Comparison of ENCODE assay signal across 1 cellular context in the genomic region with DNA sequence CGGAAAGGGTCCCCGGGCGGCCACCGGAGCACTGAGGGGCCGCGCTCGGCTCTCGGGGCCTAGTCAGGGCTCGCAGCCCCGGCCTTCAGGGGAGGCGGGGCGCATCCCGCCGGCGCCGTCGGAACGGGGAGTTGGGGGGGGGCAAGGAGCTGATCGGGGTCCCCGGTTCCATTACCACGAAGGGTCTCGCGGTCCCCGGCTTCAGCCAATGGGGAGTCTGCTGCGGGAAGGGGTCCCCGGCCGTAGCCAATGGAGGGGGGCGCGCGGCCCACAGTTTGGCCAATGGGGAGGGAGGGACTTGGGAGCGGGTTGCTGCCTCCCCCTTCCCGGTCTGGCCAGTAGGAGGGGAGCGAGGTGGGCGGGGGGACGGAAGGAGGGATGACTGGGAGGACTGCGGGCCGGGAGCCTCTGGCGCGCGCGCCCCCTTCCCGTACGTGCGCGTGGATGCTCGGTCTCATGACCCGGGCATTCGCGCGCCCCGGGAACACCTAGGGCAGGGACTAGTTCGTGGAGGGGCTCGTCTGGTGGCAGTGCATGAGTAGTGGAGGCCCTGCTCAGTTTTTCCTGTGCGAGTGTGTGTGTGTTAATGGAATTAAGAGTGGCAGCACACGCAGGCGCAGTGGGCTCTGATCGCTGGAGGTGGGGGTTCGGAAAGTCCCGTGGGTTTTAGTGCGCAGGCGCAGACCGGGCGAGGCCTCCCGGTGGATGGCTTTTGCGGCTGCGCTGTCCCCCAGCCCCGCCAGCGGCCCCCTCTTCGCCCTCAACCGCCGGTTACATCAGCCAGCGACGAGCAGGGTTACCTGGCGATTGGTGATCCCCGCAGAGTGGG.
TF ChIP-seq lines count a peak whose summit lies in the region.

No MANE protein-coding gene starts in this region.

TF ChIP-seq in HepG2, 621 proteins besides CTCF, POLR2A, EP300 and RAD21 (continued from another document and continues in another):
- TF ChIP-seq, protein P1, sequence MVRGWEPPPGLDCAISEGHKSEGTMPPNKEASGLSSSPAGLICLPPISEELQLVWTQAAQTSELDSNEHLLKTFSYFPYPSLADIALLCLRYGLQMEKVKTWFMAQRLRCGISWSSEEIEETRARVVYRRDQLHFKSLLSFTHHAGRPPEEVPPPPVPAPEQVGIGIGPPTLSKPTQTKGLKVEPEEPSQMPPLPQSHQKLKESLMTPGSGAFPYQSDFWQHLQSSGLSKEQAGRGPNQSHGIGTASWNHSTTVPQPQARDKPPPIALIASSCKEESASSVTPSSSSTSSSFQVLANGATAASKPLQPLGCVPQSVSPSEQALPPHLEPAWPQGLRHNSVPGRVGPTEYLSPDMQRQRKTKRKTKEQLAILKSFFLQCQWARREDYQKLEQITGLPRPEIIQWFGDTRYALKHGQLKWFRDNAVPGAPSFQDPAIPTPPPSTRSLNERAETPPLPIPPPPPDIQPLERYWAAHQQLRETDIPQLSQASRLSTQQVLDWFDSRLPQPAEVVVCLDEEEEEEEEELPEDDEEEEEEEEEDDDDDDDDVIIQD (CRISPR knock-in tag; IDR thresholded peaks at IDR 0.05; ENCODE audit: low read depth), result no peak; the same call in 1 of the 2 replicates
- TF ChIP-seq, protein P2, sequence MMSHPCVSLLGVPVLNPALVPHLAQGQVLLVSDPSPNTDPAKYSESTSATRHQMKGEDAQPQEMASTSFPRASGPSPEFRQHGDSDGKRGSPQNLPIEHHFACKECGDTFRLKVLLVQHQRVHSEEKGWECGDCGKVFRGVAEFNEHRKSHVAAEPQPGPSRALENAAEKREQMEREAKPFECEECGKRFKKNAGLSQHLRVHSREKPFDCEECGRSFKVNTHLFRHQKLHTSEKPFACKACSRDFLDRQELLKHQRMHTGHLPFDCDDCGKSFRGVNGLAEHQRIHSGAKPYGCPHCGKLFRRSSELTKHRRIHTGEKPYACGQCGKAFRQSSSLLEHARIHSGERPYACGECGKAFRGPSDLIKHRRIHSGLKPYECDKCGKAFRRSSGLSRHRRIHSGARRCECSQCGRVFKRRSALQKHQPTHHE (CRISPR knock-in tag; IDR thresholded peaks at IDR 0.05; ENCODE audit: borderline replicate concordance), result peak; percentile 67; the same call in 1 of the 2 replicates
- TF ChIP-seq ZNF777 (CRISPR knock-in tag; IDR thresholded peaks at IDR 0.05), result peak; percentile 11; the same call in 1 of the 2 replicates
- peak; percentile 60; the same call in 1 of the 2 replicates for TF ChIP-seq ZZZ3 (CRISPR knock-in tag; IDR thresholded peaks at IDR 0.05; ENCODE audit: borderline replicate concordance)
- TF ChIP-seq, protein P3, sequence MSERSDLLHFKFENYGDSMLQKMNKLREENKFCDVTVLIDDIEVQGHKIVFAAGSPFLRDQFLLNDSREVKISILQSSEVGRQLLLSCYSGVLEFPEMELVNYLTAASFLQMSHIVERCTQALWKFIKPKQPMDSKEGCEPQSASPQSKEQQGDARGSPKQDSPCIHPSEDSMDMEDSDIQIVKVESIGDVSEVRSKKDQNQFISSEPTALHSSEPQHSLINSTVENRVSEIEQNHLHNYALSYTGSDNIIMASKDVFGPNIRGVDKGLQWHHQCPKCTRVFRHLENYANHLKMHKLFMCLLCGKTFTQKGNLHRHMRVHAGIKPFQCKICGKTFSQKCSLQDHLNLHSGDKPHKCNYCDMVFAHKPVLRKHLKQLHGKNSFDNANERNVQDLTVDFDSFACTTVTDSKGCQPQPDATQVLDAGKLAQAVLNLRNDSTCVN (CRISPR knock-in tag; IDR thresholded peaks at IDR 0.05; ENCODE audit: borderline replicate concordance), result peak; percentile 82; the same call in 1 of the 2 replicates
- TF ChIP-seq, protein P4, sequence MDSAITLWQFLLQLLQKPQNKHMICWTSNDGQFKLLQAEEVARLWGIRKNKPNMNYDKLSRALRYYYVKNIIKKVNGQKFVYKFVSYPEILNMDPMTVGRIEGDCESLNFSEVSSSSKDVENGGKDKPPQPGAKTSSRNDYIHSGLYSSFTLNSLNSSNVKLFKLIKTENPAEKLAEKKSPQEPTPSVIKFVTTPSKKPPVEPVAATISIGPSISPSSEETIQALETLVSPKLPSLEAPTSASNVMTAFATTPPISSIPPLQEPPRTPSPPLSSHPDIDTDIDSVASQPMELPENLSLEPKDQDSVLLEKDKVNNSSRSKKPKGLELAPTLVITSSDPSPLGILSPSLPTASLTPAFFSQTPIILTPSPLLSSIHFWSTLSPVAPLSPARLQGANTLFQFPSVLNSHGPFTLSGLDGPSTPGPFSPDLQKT (CRISPR knock-in tag; IDR thresholded peaks at IDR 0.05; ENCODE audit: borderline replicate concordance), result no peak
- no peak; the same call in 1 of the 2 replicates for TF ChIP-seq MEIS2 (CRISPR knock-in tag; IDR thresholded peaks at IDR 0.05)
- TF ChIP-seq SMAD1 (CRISPR knock-in tag; IDR thresholded peaks at IDR 0.05; ENCODE audit: borderline replicate concordance, low read depth), result peak; percentile 92; the same call in 1 of the 2 replicates
- no peak for TF ChIP-seq CAMTA2 (CRISPR knock-in tag; IDR thresholded peaks at IDR 0.05; ENCODE audit: borderline replicate concordance)
- TF ChIP-seq, protein P5, sequence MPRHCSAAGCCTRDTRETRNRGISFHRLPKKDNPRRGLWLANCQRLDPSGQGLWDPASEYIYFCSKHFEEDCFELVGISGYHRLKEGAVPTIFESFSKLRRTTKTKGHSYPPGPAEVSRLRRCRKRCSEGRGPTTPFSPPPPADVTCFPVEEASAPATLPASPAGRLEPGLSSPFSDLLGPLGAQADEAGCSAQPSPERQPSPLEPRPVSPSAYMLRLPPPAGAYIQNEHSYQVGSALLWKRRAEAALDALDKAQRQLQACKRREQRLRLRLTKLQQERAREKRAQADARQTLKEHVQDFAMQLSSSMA (CRISPR knock-in tag; IDR thresholded peaks at IDR 0.05), result 0 out of 2 replicates have a peak, but pooled peaks have one; percentile 16
- TF ChIP-seq ZNF264 (CRISPR knock-in tag; IDR thresholded peaks at IDR 0.05), result no peak
- no peak for TF ChIP-seq SIX4 (CRISPR knock-in tag; IDR thresholded peaks at IDR 0.05)
- TF ChIP-seq, protein P6, sequence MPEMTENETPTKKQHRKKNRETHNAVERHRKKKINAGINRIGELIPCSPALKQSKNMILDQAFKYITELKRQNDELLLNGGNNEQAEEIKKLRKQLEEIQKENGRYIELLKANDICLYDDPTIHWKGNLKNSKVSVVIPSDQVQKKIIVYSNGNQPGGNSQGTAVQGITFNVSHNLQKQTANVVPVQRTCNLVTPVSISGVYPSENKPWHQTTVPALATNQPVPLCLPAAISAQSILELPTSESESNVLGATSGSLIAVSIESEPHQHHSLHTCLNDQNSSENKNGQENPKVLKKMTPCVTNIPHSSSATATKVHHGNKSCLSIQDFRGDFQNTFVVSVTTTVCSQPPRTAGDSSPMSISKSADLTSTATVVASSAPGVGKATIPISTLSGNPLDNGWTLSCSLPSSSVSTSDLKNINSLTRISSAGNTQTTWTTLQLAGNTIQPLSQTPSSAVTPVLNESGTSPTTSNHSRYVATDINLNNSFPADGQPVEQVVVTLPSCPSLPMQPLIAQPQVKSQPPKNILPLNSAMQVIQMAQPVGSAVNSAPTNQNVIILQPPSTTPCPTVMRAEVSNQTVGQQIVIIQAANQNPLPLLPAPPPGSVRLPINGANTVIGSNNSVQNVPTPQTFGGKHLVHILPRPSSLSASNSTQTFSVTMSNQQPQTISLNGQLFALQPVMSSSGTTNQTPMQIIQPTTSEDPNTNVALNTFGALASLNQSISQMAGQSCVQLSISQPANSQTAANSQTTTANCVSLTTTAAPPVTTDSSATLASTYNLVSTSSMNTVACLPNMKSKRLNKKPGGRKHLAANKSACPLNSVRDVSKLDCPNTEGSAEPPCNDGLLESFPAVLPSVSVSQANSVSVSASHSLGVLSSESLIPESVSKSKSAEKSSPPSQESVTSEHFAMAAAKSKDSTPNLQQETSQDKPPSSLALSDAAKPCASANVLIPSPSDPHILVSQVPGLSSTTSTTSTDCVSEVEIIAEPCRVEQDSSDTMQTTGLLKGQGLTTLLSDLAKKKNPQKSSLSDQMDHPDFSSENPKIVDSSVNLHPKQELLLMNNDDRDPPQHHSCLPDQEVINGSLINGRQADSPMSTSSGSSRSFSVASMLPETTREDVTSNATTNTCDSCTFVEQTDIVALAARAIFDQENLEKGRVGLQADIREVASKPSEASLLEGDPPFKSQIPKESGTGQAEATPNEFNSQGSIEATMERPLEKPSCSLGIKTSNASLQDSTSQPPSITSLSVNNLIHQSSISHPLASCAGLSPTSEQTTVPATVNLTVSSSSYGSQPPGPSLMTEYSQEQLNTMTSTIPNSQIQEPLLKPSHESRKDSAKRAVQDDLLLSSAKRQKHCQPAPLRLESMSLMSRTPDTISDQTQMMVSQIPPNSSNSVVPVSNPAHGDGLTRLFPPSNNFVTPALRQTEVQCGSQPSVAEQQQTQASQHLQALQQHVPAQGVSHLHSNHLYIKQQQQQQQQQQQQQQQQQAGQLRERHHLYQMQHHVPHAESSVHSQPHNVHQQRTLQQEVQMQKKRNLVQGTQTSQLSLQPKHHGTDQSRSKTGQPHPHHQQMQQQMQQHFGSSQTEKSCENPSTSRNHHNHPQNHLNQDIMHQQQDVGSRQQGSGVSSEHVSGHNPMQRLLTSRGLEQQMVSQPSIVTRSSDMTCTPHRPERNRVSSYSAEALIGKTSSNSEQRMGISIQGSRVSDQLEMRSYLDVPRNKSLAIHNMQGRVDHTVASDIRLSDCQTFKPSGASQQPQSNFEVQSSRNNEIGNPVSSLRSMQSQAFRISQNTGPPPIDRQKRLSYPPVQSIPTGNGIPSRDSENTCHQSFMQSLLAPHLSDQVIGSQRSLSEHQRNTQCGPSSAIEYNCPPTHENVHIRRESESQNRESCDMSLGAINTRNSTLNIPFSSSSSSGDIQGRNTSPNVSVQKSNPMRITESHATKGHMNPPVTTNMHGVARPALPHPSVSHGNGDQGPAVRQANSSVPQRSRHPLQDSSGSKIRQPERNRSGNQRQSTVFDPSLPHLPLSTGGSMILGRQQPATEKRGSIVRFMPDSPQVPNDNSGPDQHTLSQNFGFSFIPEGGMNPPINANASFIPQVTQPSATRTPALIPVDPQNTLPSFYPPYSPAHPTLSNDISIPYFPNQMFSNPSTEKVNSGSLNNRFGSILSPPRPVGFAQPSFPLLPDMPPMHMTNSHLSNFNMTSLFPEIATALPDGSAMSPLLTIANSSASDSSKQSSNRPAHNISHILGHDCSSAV (CRISPR knock-in tag; IDR thresholded peaks at IDR 0.05; ENCODE audit: borderline replicate concordance), result no peak
- 0 out of 2 replicates have a peak, but pooled peaks have one; percentile 33 for TF ChIP-seq ZNF775 (CRISPR knock-in tag; IDR thresholded peaks at IDR 0.05; ENCODE audit: borderline replicate concordance)
- peak; percentile 83; the same call in 1 of the 2 replicates for TF ChIP-seq NRL (CRISPR knock-in tag; IDR thresholded peaks at IDR 0.05; ENCODE audit: borderline replicate concordance)
- TF ChIP-seq XBP1 (CRISPR knock-in tag; IDR thresholded peaks at IDR 0.05), result 0 out of 2 replicates have a peak, but pooled peaks have one; percentile 50
- peak; percentile 15; the same call in 1 of the 2 replicates for TF ChIP-seq CHD4 (IDR thresholded peaks at IDR 0.05; ENCODE audit: borderline replicate concordance, low read length)
- TF ChIP-seq, protein P7, sequence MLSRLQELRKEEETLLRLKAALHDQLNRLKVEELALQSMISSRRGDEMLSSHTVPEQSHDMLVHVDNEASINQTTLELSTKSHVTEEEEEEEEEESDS (CRISPR knock-in tag; IDR thresholded peaks at IDR 0.05; ENCODE audit: borderline replicate concordance), result no peak
- no peak; the same call in 1 of the 2 replicates for TF ChIP-seq ZNF879 (CRISPR knock-in tag; IDR thresholded peaks at IDR 0.05)
- peak; percentile 66; the same call in 1 of the 2 replicates for TF ChIP-seq ZFAT (CRISPR knock-in tag; conservative IDR thresholded peaks at IDR 0.05)
- TF ChIP-seq TGIF2 (CRISPR knock-in tag; IDR thresholded peaks at IDR 0.05), result 0 out of 2 replicates have a peak, but pooled peaks have one; percentile 8
- TF ChIP-seq, protein P8, sequence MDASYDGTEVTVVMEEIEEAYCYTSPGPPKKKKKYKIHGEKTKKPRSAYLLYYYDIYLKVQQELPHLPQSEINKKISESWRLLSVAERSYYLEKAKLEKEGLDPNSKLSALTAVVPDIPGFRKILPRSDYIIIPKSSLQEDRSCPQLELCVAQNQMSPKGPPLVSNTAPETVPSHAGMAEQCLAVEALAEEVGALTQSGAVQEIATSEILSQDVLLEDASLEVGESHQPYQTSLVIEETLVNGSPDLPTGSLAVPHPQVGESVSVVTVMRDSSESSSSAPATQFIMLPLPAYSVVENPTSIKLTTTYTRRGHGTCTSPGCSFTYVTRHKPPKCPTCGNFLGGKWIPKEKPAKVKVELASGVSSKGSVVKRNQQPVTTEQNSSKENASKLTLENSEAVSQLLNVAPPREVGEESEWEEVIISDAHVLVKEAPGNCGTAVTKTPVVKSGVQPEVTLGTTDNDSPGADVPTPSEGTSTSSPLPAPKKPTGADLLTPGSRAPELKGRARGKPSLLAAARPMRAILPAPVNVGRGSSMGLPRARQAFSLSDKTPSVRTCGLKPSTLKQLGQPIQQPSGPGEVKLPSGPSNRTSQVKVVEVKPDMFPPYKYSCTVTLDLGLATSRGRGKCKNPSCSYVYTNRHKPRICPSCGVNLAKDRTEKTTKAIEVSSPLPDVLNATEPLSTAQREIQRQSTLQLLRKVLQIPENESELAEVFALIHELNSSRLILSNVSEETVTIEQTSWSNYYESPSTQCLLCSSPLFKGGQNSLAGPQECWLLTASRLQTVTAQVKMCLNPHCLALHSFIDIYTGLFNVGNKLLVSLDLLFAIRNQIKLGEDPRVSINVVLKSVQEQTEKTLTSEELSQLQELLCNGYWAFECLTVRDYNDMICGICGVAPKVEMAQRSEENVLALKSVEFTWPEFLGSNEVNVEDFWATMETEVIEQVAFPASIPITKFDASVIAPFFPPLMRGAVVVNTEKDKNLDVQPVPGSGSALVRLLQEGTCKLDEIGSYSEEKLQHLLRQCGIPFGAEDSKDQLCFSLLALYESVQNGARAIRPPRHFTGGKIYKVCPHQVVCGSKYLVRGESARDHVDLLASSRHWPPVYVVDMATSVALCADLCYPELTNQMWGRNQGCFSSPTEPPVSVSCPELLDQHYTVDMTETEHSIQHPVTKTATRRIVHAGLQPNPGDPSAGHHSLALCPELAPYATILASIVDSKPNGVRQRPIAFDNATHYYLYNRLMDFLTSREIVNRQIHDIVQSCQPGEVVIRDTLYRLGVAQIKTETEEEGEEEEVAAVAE (CRISPR knock-in tag; IDR thresholded peaks at IDR 0.05; ENCODE audit: borderline replicate concordance), result peak; percentile 99
- peak; percentile 79; the same call in 1 of the 2 replicates for TF ChIP-seq GFI1 (CRISPR knock-in tag; IDR thresholded peaks at IDR 0.05; ENCODE audit: borderline replicate concordance)
- TF ChIP-seq REL (CRISPR knock-in tag; conservative IDR thresholded peaks at IDR 0.05), result no peak; the same call in 1 of the 2 replicates
- no peak for TF ChIP-seq SP140L (CRISPR knock-in tag; IDR thresholded peaks at IDR 0.05; ENCODE audit: borderline replicate concordance)
- TF ChIP-seq, protein P9, sequence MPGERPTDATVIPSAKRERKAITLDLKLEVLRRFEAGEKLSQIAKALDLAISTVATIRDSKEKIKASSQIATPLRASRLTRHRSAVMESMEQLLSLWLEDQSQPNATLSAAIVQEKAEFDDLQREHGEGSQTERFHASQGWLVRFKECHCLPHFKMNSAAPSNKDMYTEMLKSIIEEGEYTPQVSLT (CRISPR knock-in tag; IDR thresholded peaks at IDR 0.05; ENCODE audit: borderline replicate concordance, low read depth), result no peak
- TF ChIP-seq ZSCAN22 (CRISPR knock-in tag; IDR thresholded peaks at IDR 0.05), result peak; percentile 86; the same call in 1 of the 2 replicates
